Comparison of ENCODE assay signal across 22 cellular contexts in genomic region chr22:43566561-43567332, GRCh38.
"Had no signal": no experiment of that assay in that cellular context is flagged by ENCODE, and none has a peak within 500 bp of the region (broad histone marks: within the 10 kb centered on the region; RNA-seq: fewer than 3 reads in every experiment).

No MANE protein-coding gene starts in this region.

- DNase-seq: activated CD4-positive, alpha-beta T cell treated with anti-CD3 and anti-CD28 coated beads for 1 hour; activated CD4-positive, alpha-beta T cell treated with anti-CD3 and anti-CD28 coated beads, Interleukin-2, amount 50 U/mL, for 1 hour; activated CD8-positive, alpha-beta T cell treated with anti-CD3 and anti-CD28 coated beads, Interleukin-2, amount 10 ng/mL, durations not matched to agents 7 days and 5 days; activated naive CD4-positive, alpha-beta T cell; activated naive CD8-positive, alpha-beta T cell treated with anti-CD3 and anti-CD28 coated beads, Interleukin-2, amount 10 ng/mL, durations not matched to agents 7 days and 5 days; activated T-cell treated with anti-CD3 and anti-CD28 coated beads, Interleukin-2, amount 50 U/mL, for 24 hours; amniotic stem cell; cerebellar nuclear complex; kidney; lower lobe of right lung; natural killer cell; stimulated activated CD4-positive, alpha-beta T cell treated with anti-CD3 and anti-CD28 coated beads, Interleukin-2, amount 100 ng/mL, for 48 hours; stimulated activated CD8-positive, alpha-beta memory T cell treated with anti-CD3 and anti-CD28 coated beads, Interleukin-4, amount 100 ng/mL, for 48 hours; stimulated activated naive B cell treated with anti-CD40 and anti-IgM and Interleukin-4, amounts not matched to agents 10 μg/mL and 1 μg/mL and 100 μg/mL, for 72 hours; T-helper 1 cell; T-helper 9 cell had no signal

- ATAC-seq: activated CD8-positive, alpha-beta T cell treated with anti-CD3 and anti-CD28 coated beads, Interleukin-2, amount 10 ng/mL, durations not matched to agents 7 days and 5 days; lower lobe of right lung; natural killer cell; stimulated activated naive B cell treated with anti-CD40 and anti-IgM and Interleukin-4, amounts not matched to agents 10 μg/mL and 1 μg/mL and 100 μg/mL, for 72 hours had no signal

- H3K27ac ChIP-seq: coronary artery, epithelial cell of prostate, lower lobe of right lung, prostate gland, thoracic aorta had no signal

- FAIRE-seq: kidney had no signal

- H3K4me1 Mint-ChIP-seq: activated naive CD8-positive, alpha-beta T cell treated with anti-CD3 and anti-CD28 coated beads, Interleukin-2, amount 10 ng/mL, durations not matched to agents 7 days and 5 days; natural killer cell; stimulated activated naive B cell treated with anti-CD40 and anti-IgM and Interleukin-4, amounts not matched to agents 10 μg/mL and 1 μg/mL and 100 μg/mL, for 72 hours had no signal

- H3K9me3 ChIP-seq: lower lobe of right lung, prostate gland, thoracic aorta had no signal

- H3K36me3 ChIP-seq: lower lobe of right lung, prostate gland, thoracic aorta had no signal

- H3K36me3 Mint-ChIP-seq: activated naive CD8-positive, alpha-beta T cell treated with anti-CD3 and anti-CD28 coated beads, Interleukin-2, amount 10 ng/mL, durations not matched to agents 7 days and 5 days; natural killer cell; stimulated activated naive B cell treated with anti-CD40 and anti-IgM and Interleukin-4, amounts not matched to agents 10 μg/mL and 1 μg/mL and 100 μg/mL, for 72 hours; type B pancreatic cell had no signal

- H3K9me3 Mint-ChIP-seq: activated naive CD8-positive, alpha-beta T cell treated with anti-CD3 and anti-CD28 coated beads, Interleukin-2, amount 10 ng/mL, durations not matched to agents 7 days and 5 days; activated T-cell treated with anti-CD3 and anti-CD28 coated beads, Interleukin-2, amount 50 U/mL, for 24 hours; activated T-helper 2 cell treated with anti-CD3 and anti-CD28 coated beads, Interferon-gamma antibody, Interleukin-2, Interleukin-4, amounts not matched to agents 10 μg/mL and 5 μg/mL and 100 μg/mL, durations not matched to agents 14 hours and 24 hours and 36 hours; type B pancreatic cell had no signal

- H3K4me1 ChIP-seq: lower lobe of right lung, prostate gland had no signal

- H3K4me3 Mint-ChIP-seq: activated CD8-positive, alpha-beta T cell treated with anti-CD3 and anti-CD28 coated beads, Interleukin-2, amount 10 ng/mL, durations not matched to agents 7 days and 5 days; activated naive CD8-positive, alpha-beta T cell treated with anti-CD3 and anti-CD28 coated beads, Interleukin-2, amount 10 ng/mL, durations not matched to agents 7 days and 5 days; activated T-cell treated with anti-CD3 and anti-CD28 coated beads, Interleukin-2, amount 50 U/mL, for 24 hours; natural killer cell; stimulated activated naive B cell treated with anti-CD40 and anti-IgM and Interleukin-4, amounts not matched to agents 10 μg/mL and 1 μg/mL and 100 μg/mL, for 72 hours; type B pancreatic cell had no signal

- H3K4me3 ChIP-seq: coronary artery, lower lobe of right lung, prostate gland, thoracic aorta had no signal

- H3K27ac Mint-ChIP-seq: activated CD8-positive, alpha-beta T cell treated with anti-CD3 and anti-CD28 coated beads, Interleukin-2, amount 10 ng/mL, durations not matched to agents 7 days and 5 days; activated naive CD8-positive, alpha-beta T cell treated with anti-CD3 and anti-CD28 coated beads, Interleukin-2, amount 10 ng/mL, durations not matched to agents 7 days and 5 days; activated T-cell treated with anti-CD3 and anti-CD28 coated beads, Interleukin-2, amount 50 U/mL, for 24 hours; activated T-helper 2 cell treated with anti-CD3 and anti-CD28 coated beads, Interferon-gamma antibody, Interleukin-2, Interleukin-4, amounts not matched to agents 10 μg/mL and 5 μg/mL and 100 μg/mL, durations not matched to agents 14 hours and 24 hours and 36 hours; natural killer cell; stimulated activated naive B cell treated with anti-CD40 and anti-IgM and Interleukin-4, amounts not matched to agents 10 μg/mL and 1 μg/mL and 100 μg/mL, for 72 hours; type B pancreatic cell had no signal
